Comparison of ENCODE assay signal across 8 cellular contexts in genomic region chr16:77722315-77723107, GRCh38. TPM values are rescaled to one million over a fixed set of nuclear protein-coding genes. Genes with fewer than 3 reads are reported as not detected.
A peak's percentile ranks its signal among the peaks of the same experiment; 100 is the strongest.
DNase-seq lines count a peak whose midpoint lies in the region; ATAC-seq lines count a peak whose summit lies in the region.

TSS of gene NUDT7 (plus strand) at chr16:77722514. CDS start at chr16:77722583, 69 bp downstream.

- DNase-seq in AML-193 (lab: John Stamatoyannopoulos, UW) (peak; percentile 76 to 78), NCI-H226 (peak; percentile 87), cerebellum (ENCODE audit: low spot score) (peak; percentile 100), kidney glomerular epithelial cell (lab: John Stamatoyannopoulos, UW) (peak; percentile 87)
- DNase-seq in activated CD4-positive, alpha-beta T cell treated with anti-CD3 and anti-CD28 coated beads for 1 hour, result peak; percentile 91
- peak; percentile 96 to 98 for DNase-seq in stimulated activated CD4-positive, alpha-beta T cell treated with anti-CD3 and anti-CD28 coated beads, Interleukin-15, amount 100 ng/mL, for 48 hours (ENCODE audit: low read depth in 2 of 2)

- ATAC-seq in GM19023 (IDR thresholded peaks at IDR 0.05; ENCODE audit: unreplicated experiment), result peak; percentile 86
- peak; percentile 83 for ATAC-seq in HG03196 (IDR thresholded peaks at IDR 0.05; ENCODE audit: unreplicated experiment)

RNA-seq across cellular contexts. Expression of gene NUDT7, which starts in this region (rescaled TPM):
- total RNA-seq in cerebellum, result 3.7 TPM

Comparison
In these comparisons a context has a peak if more than half of its experiments do, and no peak if none do; other contexts are left out.
1. Peak in every context shown above with its lines: DNase-seq and ATAC-seq.